ENCODE assay signal across 13 cellular contexts in the genomic region with DNA sequence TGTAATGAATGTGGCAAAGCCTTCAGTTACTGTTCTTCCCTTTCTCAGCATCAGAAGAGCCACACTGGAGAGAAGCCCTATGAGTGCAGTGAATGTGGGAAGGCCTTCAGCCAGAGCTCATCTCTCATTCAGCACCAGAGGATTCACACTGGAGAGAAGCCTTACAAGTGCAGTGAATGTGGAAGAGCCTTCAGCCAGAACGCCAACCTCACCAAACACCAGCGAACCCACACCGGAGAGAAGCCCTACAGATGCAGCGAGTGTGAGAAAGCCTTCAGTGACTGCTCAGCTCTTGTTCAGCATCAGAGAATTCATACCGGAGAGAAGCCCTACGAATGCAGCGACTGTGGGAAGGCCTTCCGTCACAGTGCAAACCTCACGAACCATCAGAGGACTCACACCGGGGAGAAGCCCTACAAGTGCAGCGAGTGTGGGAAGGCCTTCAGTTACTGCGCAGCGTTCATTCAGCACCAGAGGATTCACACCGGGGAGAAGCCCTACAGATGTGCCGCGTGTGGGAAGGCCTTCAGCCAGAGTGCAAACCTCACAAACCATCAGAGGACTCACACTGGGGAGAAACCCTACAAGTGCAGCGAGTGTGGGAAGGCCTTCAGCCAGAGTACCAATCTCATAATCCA. TPM values are rescaled to one million over a fixed set of nuclear protein-coding genes. Genes with fewer than 3 reads are reported as not detected.
DNase-seq lines count a peak whose midpoint lies in the region; ATAC-seq, FAIRE-seq and TF ChIP-seq lines count a peak whose summit lies in the region.
"Had no signal": no experiment of that assay in that cellular context is flagged by ENCODE, and none has a peak within 500 bp of the region (broad histone marks: within the 10 kb centered on the region; RNA-seq: fewer than 3 reads in every experiment).

No MANE protein-coding gene starts in this region.

- H3K4me2 ChIP-seq in GM12878 (ENCODE audit: control insufficient read depth, insufficient read depth), result no peak overlapping the region

- no peak for DNase-seq in activated CD8-positive, alpha-beta T cell treated with anti-CD3 and anti-CD28 coated beads for 36 hours
- no peak for DNase-seq in activated CD8-positive, alpha-beta T cell treated with anti-CD3 and anti-CD28 coated beads, Interleukin-2, amount 10 ng/mL, durations not matched to agents 7 days and 5 days
- DNase-seq in GM12878 (ENCODE audit: low read depth, low spot score), result no peak
- DNase-seq in hepatic stellate cell (ENCODE audit: low spot score), result no peak
- no peak for DNase-seq in NCI-H69 (lab: John Stamatoyannopoulos, UW)
- DNase-seq: activated gamma-delta T cell treated with Interleukin-2 at 50 U/mL for 16 hours, dermis blood vessel endothelial cell, left ventricle myocardium inferior had no signal

- SMC1A ChIA-PET in GM12878 (lab: Charles Lee; ENCODE audit: uncharacterized antibody, unreplicated experiment), result interaction anchor here (0.8 kb wide), 1 partner anchor 10 kb away, joined by 3 read pairs; no protein-coding TSS in a partner anchor

- no peak for ATAC-seq in activated CD8-positive, alpha-beta T cell treated with anti-CD3 and anti-CD28 coated beads for 36 hours
- no peak for ATAC-seq in activated CD8-positive, alpha-beta T cell treated with anti-CD3 and anti-CD28 coated beads, Interleukin-2, amount 10 ng/mL, durations not matched to agents 7 days and 5 days
- ATAC-seq in GM12878, result peak; percentile 4; the same call in 2 of the 3 replicates
- ATAC-seq in GM21423 (IDR thresholded peaks at IDR 0.05; ENCODE audit: unreplicated experiment), result no peak

- H3K9ac ChIP-seq in GM12878 (ENCODE audit: control insufficient read depth, insufficient read depth, low read length), result no peak overlapping the region
- H3K9ac ChIP-seq in rectal smooth muscle tissue (ENCODE audit: low read length), result no peak overlapping the region

- no peak overlapping the region for H3K4me3 Mint-ChIP-seq in activated CD8-positive, alpha-beta T cell treated with anti-CD3 and anti-CD28 coated beads for 36 hours
- H3K4me3 Mint-ChIP-seq in activated CD8-positive, alpha-beta T cell treated with anti-CD3 and anti-CD28 coated beads, Interleukin-2, amount 10 ng/mL, durations not matched to agents 7 days and 5 days, result no peak overlapping the region
- H3K4me3 Mint-ChIP-seq in IgD-negative memory B cell, result no peak overlapping the region

- H3K36me3 Mint-ChIP-seq in activated CD8-positive, alpha-beta T cell treated with anti-CD3 and anti-CD28 coated beads for 36 hours (ENCODE audit: low read depth), result peaks cover 86% of the 10 kb centered on the region
- H3K36me3 Mint-ChIP-seq in activated CD8-positive, alpha-beta T cell treated with anti-CD3 and anti-CD28 coated beads, Interleukin-2, amount 10 ng/mL, durations not matched to agents 7 days and 5 days (ENCODE audit: low read depth), result peaks cover 95% of the 10 kb centered on the region
- peaks cover 17% of the 10 kb centered on the region for H3K36me3 Mint-ChIP-seq in IgD-negative memory B cell

- RAD21 ChIA-PET in GM12878 (lab: Charles Lee; ENCODE audit: unreplicated experiment), result no interaction called here

- H2AFZ ChIP-seq in GM12878 (ENCODE audit: control insufficient read depth, low read depth, low read length), result no peak overlapping the region

- no peaks in the 10 kb centered on the region for H3K27me3 ChIP-seq in GM12878 (replicated peaks in 1 of 2; ENCODE audit: control insufficient read depth in 2 of 2, insufficient read depth in 2 of 2, low read length in 1 of 2)
- no peaks in the 10 kb centered on the region for H3K27me3 ChIP-seq in rectal smooth muscle tissue (ENCODE audit: control insufficient read depth, insufficient read depth, low read length)

- peaks cover 9% of the 10 kb centered on the region for H4K20me1 ChIP-seq in GM12878 (ENCODE audit: control insufficient read depth, insufficient read depth)

- H3K4me3 ChIP-seq in GM12878 (no peak overlapping the region), rectal smooth muscle tissue (ENCODE audit: low read length) (no peak overlapping the region)
- H3K4me3 ChIP-seq: left ventricle myocardium inferior, prostate gland had no signal

- H3K4me1 ChIP-seq in GM12878 (ENCODE audit: control insufficient read depth, insufficient read depth, low read length) (no peaks in the 10 kb centered on the region), rectal smooth muscle tissue (ENCODE audit: control insufficient read depth, insufficient read depth, low read length) (no peaks in the 10 kb centered on the region)

- H3K27me3 Mint-ChIP-seq in activated CD8-positive, alpha-beta T cell treated with anti-CD3 and anti-CD28 coated beads for 36 hours, result no peaks in the 10 kb centered on the region
- no peaks in the 10 kb centered on the region for H3K27me3 Mint-ChIP-seq in activated CD8-positive, alpha-beta T cell treated with anti-CD3 and anti-CD28 coated beads, Interleukin-2, amount 10 ng/mL, durations not matched to agents 7 days and 5 days (ENCODE audit: low read depth)
- H3K27me3 Mint-ChIP-seq in IgD-negative memory B cell, result no peaks in the 10 kb centered on the region

- peaks cover 19% of the 10 kb centered on the region for H3K79me2 ChIP-seq in GM12878 (ENCODE audit: control insufficient read depth, insufficient read depth, low read length)

- H3K27ac ChIP-seq in GM12878 (ENCODE audit: control insufficient read depth, insufficient read depth), result no peak overlapping the region
- H3K27ac ChIP-seq in rectal smooth muscle tissue (ENCODE audit: low read depth, low read length), result peak overlapping the region; percentile 40
- H3K27ac ChIP-seq: left ventricle myocardium inferior, prostate gland had no signal

- peaks cover 28% of the 10 kb centered on the region for H3K4me1 Mint-ChIP-seq in activated CD8-positive, alpha-beta T cell treated with anti-CD3 and anti-CD28 coated beads for 36 hours (ENCODE audit: low read depth)
- H3K4me1 Mint-ChIP-seq in activated CD8-positive, alpha-beta T cell treated with anti-CD3 and anti-CD28 coated beads, Interleukin-2, amount 10 ng/mL, durations not matched to agents 7 days and 5 days (ENCODE audit: low read depth), result peaks cover 27% of the 10 kb centered on the region
- H3K4me1 Mint-ChIP-seq in IgD-negative memory B cell, result peaks cover 7 to 8% (median 8%) of the 10 kb centered on the region in 3 donors

- POLR2A ChIA-PET in activated CD8-positive, alpha-beta T cell treated with anti-CD3 and anti-CD28 coated beads for 36 hours (lab: Charles Lee), result interaction anchor here (0.6 to 1.9 kb wide), 10 partner anchors 8 to 335 kb away, joined by 3 to 10 read pairs (median 4); partner anchors contain the start of gene ZNF79
- POLR2A ChIA-PET in activated CD8-positive, alpha-beta T cell treated with anti-CD3 and anti-CD28 coated beads, Interleukin-2, amount 10 ng/mL, durations not matched to agents 7 days and 5 days (lab: Charles Lee), result no interaction called here
- POLR2A ChIA-PET in GM12878 (lab: Charles Lee), result interaction anchor here (0.7 to 1.1 kb wide), 4 partner anchors 9 to 20 kb away, joined by 3 read pairs; partner anchors contain the start of gene ZNF79

- in situ Hi-C loops in GM12878 (cut with MboI), result no loop called here

- no TSS peak for BruUV-seq in GM12878 (replicated peaks; lab: Mats Ljungman, UMichigan)

- H3K36me3 ChIP-seq in GM12878 (ENCODE audit: control insufficient read depth in 2 of 2, insufficient read depth in 2 of 2, low read length in 1 of 2) (peaks cover 26 to 62% of the 10 kb centered on the region in 2 experiments), rectal smooth muscle tissue (ENCODE audit: control insufficient read depth, insufficient read depth, low read length) (peaks cover 41% of the 10 kb centered on the region)

- peaks cover 14% of the 10 kb centered on the region for H3K9me3 Mint-ChIP-seq in activated CD8-positive, alpha-beta T cell treated with anti-CD3 and anti-CD28 coated beads for 36 hours
- H3K9me3 Mint-ChIP-seq in activated CD8-positive, alpha-beta T cell treated with anti-CD3 and anti-CD28 coated beads, Interleukin-2, amount 10 ng/mL, durations not matched to agents 7 days and 5 days (ENCODE audit: insufficient read depth), result peaks cover 8% of the 10 kb centered on the region
- no peaks in the 10 kb centered on the region for H3K9me3 Mint-ChIP-seq in IgD-negative memory B cell

- H3K9me3 ChIP-seq in GM12878 (replicated peaks; ENCODE audit: control insufficient read depth, insufficient read depth, low read length), result peaks cover 11% of the 10 kb centered on the region
- H3K9me3 ChIP-seq: left ventricle myocardium inferior, prostate gland had no signal

- FAIRE-seq in GM12878 (lab: Jason Lieb, UNC), result no peak
- FAIRE-seq: frontal cortex had no signal

- TF ChIP-seq POLR2A in GM12878 (IDR thresholded peaks at IDR 0.05; ENCODE audit: low read depth, low read length), result no peak; the same call in none of the 2 replicates

- no peak for TF ChIP-seq CTCF in activated CD8-positive, alpha-beta T cell treated with anti-CD3 and anti-CD28 coated beads for 36 hours (IDR thresholded peaks at IDR 0.05)
- TF ChIP-seq CTCF in GM12878 (IDR thresholded peaks at IDR 0.05 in 2 of 3, conservative IDR thresholded peaks at IDR 0.05 in 1 of 3; ENCODE audit: control insufficient read depth in 2 of 3, extremely low read depth in 1 of 3, insufficient read depth in 1 of 3, low read depth in 3 of 3, low read length in 3 of 3), result no peak

- no peak for TF ChIP-seq EP300 in GM12878 (IDR thresholded peaks at IDR 0.05; ENCODE audit: borderline replicate concordance in 1 of 2, control insufficient read depth in 1 of 2, low read depth in 2 of 2, low read length in 2 of 2)

- TF ChIP-seq RAD21 in GM12878 (IDR thresholded peaks at IDR 0.05; ENCODE audit: insufficient read depth, low read depth, low read length), result no peak

- intact Hi-C loops in activated CD8-positive, alpha-beta T cell treated with anti-CD3 and anti-CD28 coated beads for 36 hours (cut with micrococcal nuclease), result no loop called here
- intact Hi-C loops in GM12878 (cut with micrococcal nuclease; ENCODE audit: unreplicated experiment), result no loop called here

- H3K27ac Mint-ChIP-seq in activated CD8-positive, alpha-beta T cell treated with anti-CD3 and anti-CD28 coated beads for 36 hours, result peak overlapping the region; percentile 14
- no peak overlapping the region for H3K27ac Mint-ChIP-seq in activated CD8-positive, alpha-beta T cell treated with anti-CD3 and anti-CD28 coated beads, Interleukin-2, amount 10 ng/mL, durations not matched to agents 7 days and 5 days
- peak overlapping the region in 2 of 3 donors; percentile 18 to 53 for H3K27ac Mint-ChIP-seq in IgD-negative memory B cell

- WGBS in GM12878 (ENCODE audit: insufficient coverage, insufficient replicate concordance, low lambda C conversion rate, missing lambda C conversion rate), result 98% methylated on average over 17 of the region's 17 CpGs

- CTCF ChIA-PET in activated CD8-positive, alpha-beta T cell treated with anti-CD3 and anti-CD28 coated beads for 36 hours (lab: Charles Lee), result no interaction called here
- CTCF ChIA-PET in activated CD8-positive, alpha-beta T cell treated with anti-CD3 and anti-CD28 coated beads, Interleukin-2, amount 10 ng/mL, durations not matched to agents 7 days and 5 days (lab: Charles Lee), result no interaction called here
- CTCF ChIA-PET in GM12878 (lab: Yijun Ruan, JAX), result no interaction called here

RNA-seq across cellular contexts. Expression of gene RPL12, which starts 6.8 kb away (rescaled TPM):
- total RNA-seq in activated CD8-positive, alpha-beta T cell treated with anti-CD3 and anti-CD28 coated beads for 36 hours, result 1,000 to 10,000 TPM; 2,353 to 2,364 TPM
- 1,000 to 10,000 TPM; 1,248 to 1,328 TPM for total RNA-seq in activated CD8-positive, alpha-beta T cell treated with anti-CD3 and anti-CD28 coated beads, Interleukin-2, amount 10 ng/mL, durations not matched to agents 7 days and 5 days
- polyA plus RNA-seq in IgD-negative memory B cell, result 2,090 TPM
- total RNA-seq in GM12878 (2013; cell fraction: nucleolus; rRNA removed), result 532 and 580 TPM in 2 replicates
- total RNA-seq in GM12878 (2014; rRNA removed), result 2,340 and 2,418 TPM in 2 replicates
- 4,535 and 4,622 TPM in 2 replicates for total RNA-seq in GM12878 (2014; rRNA removed; fragmentation: Illumina TruSeq; extraction: Trizol)
- 2,052 and 2,163 TPM in 2 replicates for total RNA-seq in GM12878 (2021)
- polyA plus RNA-seq in GM12878 (2011; ENCODE audit: low read depth), result 4,165 TPM
- 2,640 and 2,932 TPM in 2 replicates for polyA plus RNA-seq in GM12878 (2011; rRNA removed)
- polyA plus RNA-seq in GM12878 (2011; cell fraction: cytosol; rRNA removed), result 2,904 and 3,567 TPM in 2 replicates
- polyA plus RNA-seq in GM12878 (2011; cell fraction: nucleus; rRNA removed), result 879 and 937 TPM in 2 replicates
- polyA plus RNA-seq in GM12878 (2012), result 3,068 and 4,412 TPM in 2 replicates
- polyA plus RNA-seq in GM12878 (2014; fragmentation: Illumina TruSeq; extraction: Trizol), result 4,925 and 5,544 TPM in 2 replicates
- polyA plus RNA-seq in GM12878 (2014; fragmentation: Nextera tagmentation; extraction: Ambion mirVana), result 1,000 to 10,000 TPM; 3,077 to 3,412 TPM
- polyA plus RNA-seq in GM12878 (2014; rRNA removed), result 3,446 and 3,776 TPM in 2 replicates
- polyA plus RNA-seq in GM12878 (2016; fragmentation: Nextera tagmentation; extraction: Ambion mirVana), result 1,000 to 10,000 TPM in 1 of 2 experiments, 100 to 1,000 TPM in 1; 961 to 1,005 TPM
- polyA minus RNA-seq in GM12878 (2011; rRNA and poly(A)+ RNA removed), result 712 and 1,069 TPM in 2 replicates
- polyA minus RNA-seq in GM12878 (2011; cell fraction: cytosol; rRNA and poly(A)+ RNA removed), result 520 and 541 TPM in 2 replicates
- polyA minus RNA-seq in GM12878 (2011; cell fraction: nucleus; rRNA and poly(A)+ RNA removed), result 259 and 431 TPM in 2 replicates

RNA-seq across cellular contexts. Expression of gene LRSAM1, which starts 6.9 kb away (rescaled TPM):
- total RNA-seq in activated CD8-positive, alpha-beta T cell treated with anti-CD3 and anti-CD28 coated beads for 36 hours, result 10 to 100 TPM; 17.1 to 18.6 TPM
- total RNA-seq in activated CD8-positive, alpha-beta T cell treated with anti-CD3 and anti-CD28 coated beads, Interleukin-2, amount 10 ng/mL, durations not matched to agents 7 days and 5 days, result 10 to 100 TPM; 17.8 to 18.0 TPM
- polyA plus RNA-seq in IgD-negative memory B cell, result 15.7 TPM
- 60.8 and 70.8 TPM in 2 replicates for total RNA-seq in GM12878 (2013; cell fraction: nucleolus; rRNA removed)
- 13.1 and 13.7 TPM in 2 replicates for total RNA-seq in GM12878 (2014; rRNA removed)
- total RNA-seq in GM12878 (2014; rRNA removed; fragmentation: Illumina TruSeq; extraction: Trizol), result 5.8 and 5.9 TPM in 2 replicates
- total RNA-seq in GM12878 (2021), result 18.9 and 20.4 TPM in 2 replicates
- 6.8 TPM for polyA plus RNA-seq in GM12878 (2011; ENCODE audit: low read depth)
- polyA plus RNA-seq in GM12878 (2011; rRNA removed), result 7.5 and 9.7 TPM in 2 replicates
- 8.2 and 10.8 TPM in 2 replicates for polyA plus RNA-seq in GM12878 (2011; cell fraction: cytosol; rRNA removed)
- polyA plus RNA-seq in GM12878 (2011; cell fraction: nucleus; rRNA removed), result 44.3 and 44.5 TPM in 2 replicates
- 12.3 and 17.2 TPM in 2 replicates for polyA plus RNA-seq in GM12878 (2012)
- 4.5 and 6.9 TPM in 2 replicates for polyA plus RNA-seq in GM12878 (2014; fragmentation: Illumina TruSeq; extraction: Trizol)
- polyA plus RNA-seq in GM12878 (2014; fragmentation: Nextera tagmentation; extraction: Ambion mirVana), result under 1 TPM; 0.14 to 0.53 TPM
- polyA plus RNA-seq in GM12878 (2014; rRNA removed), result 14.3 and 14.8 TPM in 2 replicates
- 10 to 100 TPM; 18.4 to 23.4 TPM for polyA plus RNA-seq in GM12878 (2016; fragmentation: Nextera tagmentation; extraction: Ambion mirVana)
- polyA minus RNA-seq in GM12878 (2011; rRNA and poly(A)+ RNA removed), result 7.3 and 16.4 TPM in 2 replicates
- 3.2 and 6.8 TPM in 2 replicates for polyA minus RNA-seq in GM12878 (2011; cell fraction: cytosol; rRNA and poly(A)+ RNA removed)
- polyA minus RNA-seq in GM12878 (2011; cell fraction: nucleus; rRNA and poly(A)+ RNA removed), result 22.5 and 27.0 TPM in 2 replicates

RNA-seq across cellular contexts. Expression of gene ZNF79, which starts 20.2 kb away (rescaled TPM):
- 1 to 10 TPM; 7.6 TPM for total RNA-seq in activated CD8-positive, alpha-beta T cell treated with anti-CD3 and anti-CD28 coated beads for 36 hours
- 10 to 100 TPM; 11.3 to 12.1 TPM for total RNA-seq in activated CD8-positive, alpha-beta T cell treated with anti-CD3 and anti-CD28 coated beads, Interleukin-2, amount 10 ng/mL, durations not matched to agents 7 days and 5 days
- 8.7 TPM for polyA plus RNA-seq in IgD-negative memory B cell
- 19.1 and 19.8 TPM in 2 replicates for total RNA-seq in GM12878 (2013; cell fraction: nucleolus; rRNA removed)
- 11.2 and 14.1 TPM in 2 replicates for total RNA-seq in GM12878 (2014; rRNA removed)
- 9.8 and 11.1 TPM in 2 replicates for total RNA-seq in GM12878 (2014; rRNA removed; fragmentation: Illumina TruSeq; extraction: Trizol)
- total RNA-seq in GM12878 (2021), result 10.2 and 12.4 TPM in 2 replicates
- polyA plus RNA-seq in GM12878 (2011; ENCODE audit: low read depth), result 3.7 TPM
- polyA plus RNA-seq in GM12878 (2011; rRNA removed), result 9.9 and 12.2 TPM in 2 replicates
- 12.5 and 12.8 TPM in 2 replicates for polyA plus RNA-seq in GM12878 (2011; cell fraction: cytosol; rRNA removed)
- 16.2 and 16.3 TPM in 2 replicates for polyA plus RNA-seq in GM12878 (2011; cell fraction: nucleus; rRNA removed)
- polyA plus RNA-seq in GM12878 (2012), result 4.7 and 6.1 TPM in 2 replicates
- polyA plus RNA-seq in GM12878 (2014; fragmentation: Illumina TruSeq; extraction: Trizol), result 9.5 and 11.9 TPM in 2 replicates
- polyA plus RNA-seq in GM12878 (2014; fragmentation: Nextera tagmentation; extraction: Ambion mirVana), result 1 to 10 TPM; 1.8 to 2.0 TPM
- 8.7 and 9.3 TPM in 2 replicates for polyA plus RNA-seq in GM12878 (2014; rRNA removed)
- 10 to 100 TPM; 12.9 to 14.0 TPM for polyA plus RNA-seq in GM12878 (2016; fragmentation: Nextera tagmentation; extraction: Ambion mirVana)
- 23.2 and 26.5 TPM in 2 replicates for polyA minus RNA-seq in GM12878 (2011; rRNA and poly(A)+ RNA removed)
- 4.4 and 6.8 TPM in 2 replicates for polyA minus RNA-seq in GM12878 (2011; cell fraction: cytosol; rRNA and poly(A)+ RNA removed)
- polyA minus RNA-seq in GM12878 (2011; cell fraction: nucleus; rRNA and poly(A)+ RNA removed), result 7.5 and 11.7 TPM in 2 replicates

RNA-seq across cellular contexts. Expression of gene SLC2A8, which starts 47.4 kb away (rescaled TPM):
- total RNA-seq in activated CD8-positive, alpha-beta T cell treated with anti-CD3 and anti-CD28 coated beads for 36 hours, result 1 to 10 TPM; 1.6 to 2.1 TPM
- total RNA-seq in activated CD8-positive, alpha-beta T cell treated with anti-CD3 and anti-CD28 coated beads, Interleukin-2, amount 10 ng/mL, durations not matched to agents 7 days and 5 days, result 1 to 10 TPM; 5.6 to 7.2 TPM
- polyA plus RNA-seq in IgD-negative memory B cell (7.8 TPM), GM12878 (2011; rRNA removed) (2.9 and 6.3 TPM in 2 replicates), GM12878 (2014; fragmentation: Illumina TruSeq; extraction: Trizol) (1.6 and 3.3 TPM in 2 replicates), GM12878 (2014; fragmentation: Nextera tagmentation; extraction: Ambion mirVana) (1 to 10 TPM in 1 of 2 experiments, under 1 TPM in 1; 0.31 to 1.4 TPM), GM12878 (2014; rRNA removed) (13.9 and 16.3 TPM in 2 replicates), GM12878 (2016; fragmentation: Nextera tagmentation; extraction: Ambion mirVana) (10 to 100 TPM; 16.8 to 22.7 TPM)
- 11.3 and 13.6 TPM in 2 replicates for total RNA-seq in GM12878 (2013; cell fraction: nucleolus; rRNA removed)
- total RNA-seq in GM12878 (2014; rRNA removed) (11.4 and 17.5 TPM in 2 replicates), GM12878 (2014; rRNA removed; fragmentation: Illumina TruSeq; extraction: Trizol) (4.6 and 4.7 TPM in 2 replicates), GM12878 (2021) (13.3 and 13.7 TPM in 2 replicates)
- 5.3 TPM for polyA plus RNA-seq in GM12878 (2011; ENCODE audit: low read depth)
- polyA plus RNA-seq in GM12878 (2011; cell fraction: cytosol; rRNA removed), result 7.4 and 13.6 TPM in 2 replicates
- 24.0 and 30.3 TPM in 2 replicates for polyA plus RNA-seq in GM12878 (2011; cell fraction: nucleus; rRNA removed)
- polyA plus RNA-seq in GM12878 (2012), result 9.2 and 9.4 TPM in 2 replicates
- 5.9 and 12.9 TPM in 2 replicates for polyA minus RNA-seq in GM12878 (2011; rRNA and poly(A)+ RNA removed)
- polyA minus RNA-seq in GM12878 (2011; cell fraction: cytosol; rRNA and poly(A)+ RNA removed), result 7.0 and 9.9 TPM in 2 replicates
- 5.0 and 11.5 TPM in 2 replicates for polyA minus RNA-seq in GM12878 (2011; cell fraction: nucleus; rRNA and poly(A)+ RNA removed)
